17 cellular contexts compared by ENCODE assay signal in the genomic region with DNA sequence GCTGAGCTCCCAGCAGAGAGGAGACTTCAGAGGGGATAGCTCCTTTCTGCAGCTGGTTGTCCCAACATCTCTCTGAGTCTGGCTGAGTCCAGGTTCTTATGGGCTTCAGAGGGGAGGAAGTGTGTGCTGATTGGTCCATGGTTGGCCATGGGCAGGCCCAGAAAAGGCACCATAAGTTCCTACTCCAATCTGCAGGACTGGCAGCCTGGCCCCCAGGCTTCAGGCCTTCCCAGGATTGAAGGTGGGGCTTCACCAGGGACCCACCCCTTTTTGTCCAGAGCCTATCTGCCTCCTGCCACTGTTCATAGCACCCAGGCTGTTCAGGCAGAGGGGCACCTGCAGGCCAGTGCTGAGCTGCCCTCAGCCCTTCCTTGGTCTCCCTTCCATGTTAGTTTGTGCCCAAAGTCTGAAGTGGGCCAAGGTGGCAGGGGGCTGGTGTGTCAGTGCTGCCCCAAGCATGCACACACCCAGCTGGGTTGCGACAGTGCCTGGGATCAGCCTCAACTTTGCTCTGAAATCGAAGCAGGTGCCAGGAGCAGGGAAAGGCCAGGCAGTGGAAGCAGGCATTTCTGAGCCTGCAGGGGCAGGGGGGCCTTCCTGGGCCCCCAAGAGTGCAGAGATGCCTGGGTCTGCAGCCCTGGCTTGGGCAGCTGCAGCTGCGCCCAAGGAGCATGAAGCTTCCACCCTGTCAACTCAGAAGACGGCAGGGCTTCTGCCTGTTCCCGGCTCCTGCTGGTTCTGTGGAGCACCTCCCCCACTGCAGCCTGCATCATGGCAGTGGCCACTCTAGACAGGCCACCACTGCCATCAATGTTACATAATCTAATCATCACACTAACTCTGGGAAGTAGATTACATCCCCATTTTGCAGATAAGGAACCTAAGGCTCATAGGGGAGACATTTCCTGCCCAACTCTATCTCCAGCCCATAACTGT. TPM values are rescaled to one million over a fixed set of nuclear protein-coding genes. Genes with fewer than 3 reads are reported as not detected.
DNase-seq lines count a peak whose midpoint lies in the region; ATAC-seq and TF ChIP-seq lines count a peak whose summit lies in the region.
"Had no signal": no experiment of that assay in that cellular context is flagged by ENCODE, and none has a peak within 500 bp of the region (broad histone marks: within the 10 kb centered on the region; RNA-seq: fewer than 3 reads in every experiment).

No MANE protein-coding gene starts in this region.

- H3K27me3 Mint-ChIP-seq in T-helper 1 cell treated with Interleukin-12 subunit alpha and Interleukin-12 subunit beta and Interleukin-4 antibody, amounts not matched to agents 30 μg/mL and 1 μg/mL, for 36 hours (ENCODE audit: low read depth): no peaks in the 10 kb centered on the region
- no peaks in the 10 kb centered on the region for H3K27me3 Mint-ChIP-seq in activated CD4-positive, alpha-beta memory T cell treated with anti-CD3 and anti-CD28 coated beads, Interleukin-2, amount 10 ng/mL, durations not matched to agents 7 days and 5 days
- H3K27me3 Mint-ChIP-seq in osteocyte (ENCODE audit: unreplicated experiment): no peaks in the 10 kb centered on the region
- H3K27me3 Mint-ChIP-seq: T-cell had no signal

- H3K36me3 ChIP-seq in MM.1S (replicated peaks; ENCODE audit: insufficient read depth, low read length) (no peaks in the 10 kb centered on the region), trophoblast cell (ENCODE audit: control insufficient read depth in 1 of 2, insufficient read depth in 2 of 2, low read length in 2 of 2) (no peaks in the 10 kb centered on the region)
- H3K36me3 ChIP-seq: right atrium auricular region, transverse colon had no signal

- H2AFZ ChIP-seq in MM.1S (ENCODE audit: low read length) (no peak overlapping the region), trophoblast cell (ENCODE audit: insufficient read depth, low read length, poor library complexity) (no peak overlapping the region)

- peak overlapping the region; percentile 62 for H3K4me3 Mint-ChIP-seq in T-helper 1 cell treated with Interleukin-12 subunit alpha and Interleukin-12 subunit beta and Interleukin-4 antibody, amounts not matched to agents 30 μg/mL and 1 μg/mL, for 36 hours
- H3K4me3 Mint-ChIP-seq in activated CD4-positive, alpha-beta memory T cell treated with anti-CD3 and anti-CD28 coated beads, Interleukin-2, amount 10 ng/mL, durations not matched to agents 7 days and 5 days: no peak overlapping the region
- H3K4me3 Mint-ChIP-seq in osteocyte (ENCODE audit: unreplicated experiment): no peak overlapping the region

- peaks cover 57% of the 10 kb centered on the region for H3K4me1 Mint-ChIP-seq in T-helper 1 cell treated with Interleukin-12 subunit alpha and Interleukin-12 subunit beta and Interleukin-4 antibody, amounts not matched to agents 30 μg/mL and 1 μg/mL, for 36 hours (ENCODE audit: low read depth)
- peaks cover 75% of the 10 kb centered on the region for H3K4me1 Mint-ChIP-seq in activated CD4-positive, alpha-beta memory T cell treated with anti-CD3 and anti-CD28 coated beads, Interleukin-2, amount 10 ng/mL, durations not matched to agents 7 days and 5 days
- H3K4me1 Mint-ChIP-seq in osteocyte (ENCODE audit: unreplicated experiment): peaks cover 59% of the 10 kb centered on the region

- no peak overlapping the region for H2BK12ac ChIP-seq in trophoblast cell (ENCODE audit: low read length)

- H3K4me1 ChIP-seq in MM.1S (ENCODE audit: low read length) (peaks cover 50% of the 10 kb centered on the region), trophoblast cell (ENCODE audit: control insufficient read depth in 1 of 2, insufficient read depth in 2 of 2, low read length in 2 of 2) (peaks cover 2 to 8% of the 10 kb centered on the region in 2 experiments)

- no peaks in the 10 kb centered on the region for H3K79me1 ChIP-seq in trophoblast cell (ENCODE audit: low read length)

- no peak overlapping the region for H3K4me3 ChIP-seq in MM.1S (ENCODE audit: low read length)
- H3K4me3 ChIP-seq in trophoblast cell (ENCODE audit: low read depth, low read length): no peak overlapping the region
- H3K4me3 ChIP-seq: right atrium auricular region, transverse colon had no signal

- no peaks in the 10 kb centered on the region for H3K9me2 ChIP-seq in MM.1S (replicated peaks; ENCODE audit: insufficient read depth, low read length)

- no peaks in the 10 kb centered on the region for H3K27me3 ChIP-seq in MM.1S (replicated peaks; ENCODE audit: insufficient read depth, low read length)
- H3K27me3 ChIP-seq in trophoblast cell (ENCODE audit: insufficient read depth, low read length): no peaks in the 10 kb centered on the region
- H3K27me3 ChIP-seq: right atrium auricular region, transverse colon had no signal

- POLR2A ChIA-PET in activated CD4-positive, alpha-beta memory T cell treated with anti-CD3 and anti-CD28 coated beads, Interleukin-2, amount 10 ng/mL, durations not matched to agents 7 days and 5 days (lab: Charles Lee): interaction anchor here (0.6 to 2.5 kb wide), 4 partner anchors 16 to 136 kb away, joined by 3 to 11 read pairs (median 3); no protein-coding TSS in a partner anchor

- H3K14ac ChIP-seq in trophoblast cell (ENCODE audit: low read length): no peak overlapping the region

- H3K23ac ChIP-seq in trophoblast cell (ENCODE audit: low read length): no peak overlapping the region

- no peak overlapping the region for H3K4ac ChIP-seq in trophoblast cell (ENCODE audit: low read depth, low read length)

- H4K12ac ChIP-seq in trophoblast cell (ENCODE audit: low read depth, low read length): no peak overlapping the region

- no peak overlapping the region for H2AK5ac ChIP-seq in trophoblast cell (ENCODE audit: low read length)

- H3K36me3 Mint-ChIP-seq in T-helper 1 cell treated with Interleukin-12 subunit alpha and Interleukin-12 subunit beta and Interleukin-4 antibody, amounts not matched to agents 30 μg/mL and 1 μg/mL, for 36 hours (ENCODE audit: low read depth): peaks cover 8% of the 10 kb centered on the region
- peaks cover 9% of the 10 kb centered on the region for H3K36me3 Mint-ChIP-seq in activated CD4-positive, alpha-beta memory T cell treated with anti-CD3 and anti-CD28 coated beads, Interleukin-2, amount 10 ng/mL, durations not matched to agents 7 days and 5 days (ENCODE audit: low read depth)
- H3K36me3 Mint-ChIP-seq in osteocyte (ENCODE audit: unreplicated experiment): no peaks in the 10 kb centered on the region
- H3K36me3 Mint-ChIP-seq: T-cell had no signal

- no peak for TF ChIP-seq CTCF in MM.1S (IDR thresholded peaks at IDR 0.05; ENCODE audit: low read length)
- no peak for TF ChIP-seq CTCF in osteocyte (IDR thresholded peaks at IDR 0.05)

- H3K18ac ChIP-seq in trophoblast cell (ENCODE audit: low read length): no peak overlapping the region

- H3K27ac ChIP-seq in MM.1S (ENCODE audit: low read length) (peak overlapping the region; percentile 63; the same call in 1 of the 2 replicates), trophoblast cell (ENCODE audit: low read depth, low read length) (no peak overlapping the region)
- H3K27ac ChIP-seq: right atrium auricular region had no signal

- peaks cover 5% of the 10 kb centered on the region for H3K9me3 Mint-ChIP-seq in T-helper 1 cell treated with Interleukin-12 subunit alpha and Interleukin-12 subunit beta and Interleukin-4 antibody, amounts not matched to agents 30 μg/mL and 1 μg/mL, for 36 hours
- H3K9me3 Mint-ChIP-seq in activated CD4-positive, alpha-beta memory T cell treated with anti-CD3 and anti-CD28 coated beads, Interleukin-2, amount 10 ng/mL, durations not matched to agents 7 days and 5 days: peaks cover 3% of the 10 kb centered on the region
- H3K9me3 Mint-ChIP-seq in osteocyte (ENCODE audit: unreplicated experiment): no peaks in the 10 kb centered on the region
- H3K9me3 Mint-ChIP-seq: T-cell had no signal

- H4K8ac ChIP-seq in trophoblast cell (ENCODE audit: low read depth, low read length): no peak overlapping the region

- no peaks in the 10 kb centered on the region for H4K20me1 ChIP-seq in MM.1S (ENCODE audit: insufficient read depth, low read length)

- no peak overlapping the region for H2BK5ac ChIP-seq in trophoblast cell (ENCODE audit: low read depth, low read length, poor library complexity)

- H3K79me2 ChIP-seq in MM.1S (ENCODE audit: low read length): no peaks in the 10 kb centered on the region
- no peaks in the 10 kb centered on the region for H3K79me2 ChIP-seq in trophoblast cell (ENCODE audit: control insufficient read depth, insufficient read depth, low read length, poor library complexity)

- H3K9me3 ChIP-seq in MM.1S (replicated peaks; ENCODE audit: insufficient read depth, low read length) (no peaks in the 10 kb centered on the region), trophoblast cell (ENCODE audit: insufficient read depth, low read depth, low read length) (peaks cover 15% of the 10 kb centered on the region)
- H3K9me3 ChIP-seq: right atrium auricular region, transverse colon had no signal

- WGBS in trophoblast cell (ENCODE audit: extremely low coverage, insufficient coverage, insufficient read length): no CpG with 5 or more reads among the region's 5 CpGs

- DNase-seq in T-helper 1 cell (no peak), MM.1S (no peak), osteocyte (ENCODE audit: extremely low spot score, unreplicated experiment) (no peak), trophoblast cell (no peak)
- no peak for DNase-seq in activated CD4-positive, alpha-beta memory T cell treated with anti-CD3 and anti-CD28 coated beads, Interleukin-2, amount 10 ng/mL, durations not matched to agents 7 days and 5 days
- DNase-seq in stimulated activated naive CD4-positive, alpha-beta T cell treated with Interleukin-2 at 50 U/mL for 16 hours (lab: John Stamatoyannopoulos, UW): no peak
- DNase-seq: activated CD8-positive, alpha-beta memory T cell treated with anti-CD3 and anti-CD28 coated beads for 24 hours; activated naive CD4-positive, alpha-beta T cell treated with Interleukin-2 at 50 U/mL for 16 hours; COR-L47; GF-D8; left ventricle myocardium superior; NCI-H2227 treated with DMSO at 0.1 percent for 48 hours; T-cell; transverse colon had no signal

- H3K27ac Mint-ChIP-seq in T-helper 1 cell treated with Interleukin-12 subunit alpha and Interleukin-12 subunit beta and Interleukin-4 antibody, amounts not matched to agents 30 μg/mL and 1 μg/mL, for 36 hours: peak overlapping the region; percentile 80
- H3K27ac Mint-ChIP-seq in activated CD4-positive, alpha-beta memory T cell treated with anti-CD3 and anti-CD28 coated beads, Interleukin-2, amount 10 ng/mL, durations not matched to agents 7 days and 5 days: peak overlapping the region; percentile 84
- H3K27ac Mint-ChIP-seq in osteocyte (ENCODE audit: unreplicated experiment): peak overlapping the region; percentile 75

- H3K9ac ChIP-seq in MM.1S (ENCODE audit: low read length) (no peak overlapping the region), trophoblast cell (ENCODE audit: low read length) (no peak overlapping the region)

- H3F3A ChIP-seq in MM.1S (ENCODE audit: insufficient read depth, low read length): peaks cover 25% of the 10 kb centered on the region

- H3K4me2 ChIP-seq in MM.1S (ENCODE audit: low read depth, low read length) (no peak overlapping the region), trophoblast cell (ENCODE audit: low read length) (no peak overlapping the region)

- CTCF ChIA-PET in activated CD4-positive, alpha-beta memory T cell treated with anti-CD3 and anti-CD28 coated beads, Interleukin-2, amount 10 ng/mL, durations not matched to agents 7 days and 5 days (lab: Charles Lee): interaction anchor here (0.8 to 3.2 kb wide), 3 partner anchors 16 to 67 kb away, joined by 3 to 22 read pairs (median 14); no protein-coding TSS in a partner anchor

- ATAC-seq in GM21390 (IDR thresholded peaks at IDR 0.05; ENCODE audit: unreplicated experiment): no peak
- ATAC-seq: T-cell had no signal

- no peak overlapping the region for H2BK120ac ChIP-seq in trophoblast cell (ENCODE audit: insufficient read depth, low read length, poor library complexity)

- no peak overlapping the region for H4K91ac ChIP-seq in trophoblast cell (ENCODE audit: low read depth, low read length)

RNA-seq across cellular contexts. Expression of a gene that starts 21.4 kb away (rescaled TPM):
- total RNA-seq in activated CD4-positive, alpha-beta memory T cell treated with anti-CD3 and anti-CD28 coated beads, Interleukin-2, amount 10 ng/mL, durations not matched to agents 7 days and 5 days: 10 to 100 TPM; 67.5 to 68.0 TPM
- total RNA-seq in osteocyte: 50.2 and 51.1 TPM in 2 replicates
- polyA plus RNA-seq in trophoblast cell (2013): 225 and 236 TPM in 2 replicates
